8 cellular contexts compared by ENCODE assay signal in the genomic region with DNA sequence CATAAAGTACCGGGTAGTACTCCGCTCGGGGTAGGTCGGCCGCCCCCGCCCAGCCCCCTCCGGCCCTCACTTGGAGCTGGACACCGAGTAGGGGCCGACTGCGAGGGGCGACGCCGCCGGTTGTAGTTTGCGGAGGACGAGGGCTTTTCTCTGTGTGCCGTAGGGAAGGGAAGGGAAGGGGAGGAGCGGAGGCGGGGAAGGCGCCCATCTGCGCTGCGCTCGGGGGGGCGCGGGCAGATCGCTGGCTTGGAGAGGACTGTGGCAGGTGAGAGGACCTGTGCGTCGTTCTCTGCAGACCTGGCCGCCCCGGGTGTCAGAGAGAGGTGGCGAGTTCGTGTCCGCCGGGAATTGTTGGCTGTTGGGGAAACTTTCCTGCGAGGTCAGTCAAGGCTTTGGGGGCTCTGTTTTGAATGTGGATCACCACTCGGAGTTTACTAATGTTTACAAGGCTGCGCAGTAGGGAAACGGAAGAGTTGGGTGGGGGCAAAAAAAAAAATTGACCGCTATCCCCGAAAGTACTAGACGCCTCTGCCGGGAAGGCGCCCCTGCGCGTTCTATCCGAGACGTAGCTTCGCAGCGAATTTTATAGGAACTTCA. TPM values are rescaled to one million over a fixed set of nuclear protein-coding genes. Genes with fewer than 3 reads are reported as not detected.
DNase-seq lines count a peak whose midpoint lies in the region; ATAC-seq and TF ChIP-seq lines count a peak whose summit lies in the region.

No MANE protein-coding gene starts in this region.

- H3K27ac Mint-ChIP-seq in activated CD4-positive, alpha-beta memory T cell treated with anti-CD3 and anti-CD28 coated beads for 36 hours: peak overlapping the region; percentile 98

- ATAC-seq in HG03571 (IDR thresholded peaks at IDR 0.05; ENCODE audit: unreplicated experiment): no peak

- intact Hi-C loops in activated CD4-positive, alpha-beta memory T cell treated with anti-CD3 and anti-CD28 coated beads for 36 hours (cut with micrococcal nuclease): loop anchor here (1.0 to 10.0 kb wide), 8 partner anchors 9 to 928 kb away; a partner anchor contains a TSS

- H3K9me3 Mint-ChIP-seq in activated CD4-positive, alpha-beta memory T cell treated with anti-CD3 and anti-CD28 coated beads for 36 hours: no peaks in the 10 kb centered on the region

- H3K27me3 ChIP-seq in stomach smooth muscle (ENCODE audit: control insufficient read depth in 1 of 2, insufficient read depth in 2 of 2, low read length in 2 of 2): no peaks in the 10 kb centered on the region

- H3K36me3 ChIP-seq in stomach smooth muscle (ENCODE audit: control insufficient read depth in 2 of 2, insufficient read depth in 2 of 2, low read length in 2 of 2): peaks cover 4 to 8% of the 10 kb centered on the region in 2 donors

- H3K9ac ChIP-seq in stomach smooth muscle (ENCODE audit: low read length in 2 of 2): peak overlapping the region; percentile 97 to 98

- H3K27ac ChIP-seq in stomach smooth muscle (ENCODE audit: low read length): peak overlapping the region; percentile 97

- peak overlapping the region; percentile 96 for H3K4me3 Mint-ChIP-seq in activated CD4-positive, alpha-beta memory T cell treated with anti-CD3 and anti-CD28 coated beads for 36 hours

- POLR2A ChIA-PET in GM10248 (lab: Yijun Ruan, JAX): interaction anchor here (0.5 to 1.7 kb wide), 28 partner anchors 8 to 1757 kb away, joined by 3 to 25 read pairs (median 4); a partner anchor contains a TSS
- POLR2A ChIA-PET in activated CD4-positive, alpha-beta memory T cell treated with anti-CD3 and anti-CD28 coated beads for 36 hours (lab: Charles Lee): interaction anchor here (0.6 to 2.2 kb wide), 8 partner anchors 9 to 1182 kb away, joined by 3 to 9 read pairs (median 4); a partner anchor contains a TSS

- H3K36me3 Mint-ChIP-seq in activated CD4-positive, alpha-beta memory T cell treated with anti-CD3 and anti-CD28 coated beads for 36 hours: peaks cover 13% of the 10 kb centered on the region

- CTCF ChIA-PET in GM10248 (lab: Yijun Ruan, JAX): no interaction called here
- CTCF ChIA-PET in activated CD4-positive, alpha-beta memory T cell treated with anti-CD3 and anti-CD28 coated beads for 36 hours (lab: Charles Lee): interaction anchor here (0.7 to 2.2 kb wide), 3 partner anchors 13 to 80 kb away, joined by 3 to 9 read pairs (median 5); no protein-coding TSS in a partner anchor

- peaks cover 32% of the 10 kb centered on the region for H3K4me1 Mint-ChIP-seq in activated CD4-positive, alpha-beta memory T cell treated with anti-CD3 and anti-CD28 coated beads for 36 hours (ENCODE audit: low read depth)

- no peaks in the 10 kb centered on the region for H3K9me3 ChIP-seq in stomach smooth muscle (ENCODE audit: control insufficient read depth in 2 of 2, low read length in 2 of 2)

- TF ChIP-seq CTCF in GM10248 (IDR thresholded peaks at IDR 0.05; ENCODE audit: control extremely low read depth, extremely low read depth, low read depth, missing control alignments) (peak; percentile 16), epithelial cell of proximal tubule (conservative IDR thresholded peaks at IDR 0.05; ENCODE audit: low read depth, low read length) (no peak)

- H3K27me3 Mint-ChIP-seq in activated CD4-positive, alpha-beta memory T cell treated with anti-CD3 and anti-CD28 coated beads for 36 hours: no peaks in the 10 kb centered on the region

- peak overlapping the region; percentile 85 for H3K4me3 ChIP-seq in epithelial cell of proximal tubule (ENCODE audit: low read depth, low read length)
- peak overlapping the region; percentile 94 for H3K4me3 ChIP-seq in stomach smooth muscle (ENCODE audit: low read length in 2 of 2)

- peaks cover 34% of the 10 kb centered on the region for H3K4me1 ChIP-seq in stomach smooth muscle (ENCODE audit: control insufficient read depth, insufficient read depth, low read length)

- DNase-seq in GM10248 (ENCODE audit: extremely low spot score) (no peak), NCI-H2029 (lab: John Stamatoyannopoulos, UW) (peak; percentile 77), epithelial cell of proximal tubule (ENCODE audit: low read depth) (no peak), myocyte (ENCODE audit: low read depth) (peak; percentile 43), HuH-7 (ENCODE audit: low spot score) (no peak)
- DNase-seq in activated CD4-positive, alpha-beta memory T cell treated with anti-CD3 and anti-CD28 coated beads for 36 hours: peak; percentile 68

RNA-seq across cellular contexts. Expression of a gene that starts 1.4 kb away (rescaled TPM):
- total RNA-seq in activated CD4-positive, alpha-beta memory T cell treated with anti-CD3 and anti-CD28 coated beads for 36 hours: 10 to 100 TPM; 18.4 to 18.7 TPM
- total RNA-seq in epithelial cell of proximal tubule: 14.1 and 18.7 TPM in 2 replicates
- 7.6 and 9.3 TPM in 2 replicates for total RNA-seq in myocyte
- polyA plus RNA-seq in myocyte (2012): 7.0 TPM

RNA-seq across cellular contexts. Expression of a gene that starts 9.0 kb away (rescaled TPM):
- 10 to 100 TPM; 54.6 to 59.3 TPM for total RNA-seq in activated CD4-positive, alpha-beta memory T cell treated with anti-CD3 and anti-CD28 coated beads for 36 hours
- total RNA-seq in epithelial cell of proximal tubule (28.5 and 143 TPM in 2 replicates), myocyte (55.8 and 59.6 TPM in 2 replicates)
- 46.0 TPM for polyA plus RNA-seq in myocyte (2012)

Comparison
In these comparisons a context has a peak if more than half of its experiments do, and no peak if none do; other contexts are left out.
1. DNase-seq: peak in NCI-H2029 (single experiment), activated CD4-positive, alpha-beta memory T cell treated with anti-CD3 and anti-CD28 coated beads for 36 hours (single experiment) and myocyte (single experiment); none in GM10248 (single experiment), epithelial cell of proximal tubule (single experiment) and HuH-7 (single experiment).